In the genomic region with DNA sequence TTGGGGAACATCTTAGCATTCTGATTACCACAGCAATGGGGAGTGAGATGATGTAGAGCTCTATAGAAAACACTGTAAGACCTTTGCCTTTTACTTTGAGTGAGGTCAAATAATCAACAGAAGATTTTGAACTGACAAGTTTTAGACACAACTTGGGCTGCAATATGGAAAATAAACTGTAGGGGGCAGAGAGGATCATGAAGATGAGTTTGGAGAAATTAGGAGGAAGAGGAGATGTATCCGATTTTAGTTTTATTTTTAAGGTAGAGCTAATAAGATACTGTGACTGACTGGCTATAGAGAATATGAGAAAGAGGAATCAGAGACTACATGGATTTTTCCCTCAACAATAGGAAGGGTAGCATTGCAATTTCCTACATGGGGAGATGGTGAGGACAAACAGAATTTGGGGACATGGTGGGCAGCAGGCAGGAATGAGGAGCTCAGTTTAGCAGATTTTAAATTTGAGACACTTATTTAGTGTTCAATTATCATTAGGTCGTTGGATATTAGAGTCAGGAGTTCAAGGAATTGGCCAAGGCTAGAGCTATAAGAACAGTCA, we compare ENCODE assay signal across 9 cellular contexts.
DNase-seq lines count a peak whose midpoint lies in the region; ATAC-seq and TF ChIP-seq lines count a peak whose summit lies in the region.
"Had no signal": no experiment of that assay in that cellular context is flagged by ENCODE, and none has a peak within 500 bp of the region (broad histone marks: within the 10 kb centered on the region; RNA-seq: fewer than 3 reads in every experiment).

No MANE protein-coding gene starts in this region.

- no peaks in the 10 kb centered on the region for H3K27me3 ChIP-seq in heart right ventricle

- H3K4me1 ChIP-seq in heart right ventricle: peaks cover 0 to 13% (median 0%) of the 10 kb centered on the region in 9 donors

- H3K27ac ChIP-seq in heart right ventricle: no peak overlapping the region

- H3K4me3 Mint-ChIP-seq in type B pancreatic cell: no peak overlapping the region
- no peak overlapping the region for H3K4me3 Mint-ChIP-seq in stimulated activated memory B cell treated with anti-CD40 and anti-IgM and Interleukin-4, amounts not matched to agents 10 μg/mL and 1 μg/mL and 100 μg/mL, for 72 hours
- H3K4me3 Mint-ChIP-seq: IgD-negative memory B cell had no signal

- no peak for DNase-seq in heart right ventricle
- DNase-seq in left ventricle myocardium superior: no peak
- peak; percentile 2 for DNase-seq in NCI-H748 treated with DMSO at 0.1 percent for 48 hours (lab: John Stamatoyannopoulos, UW)
- DNase-seq in fibroblast of villous mesenchyme (ENCODE audit: low read depth): no peak
- DNase-seq in type B pancreatic cell (ENCODE audit: extremely low spot score, unreplicated experiment): no peak
- DNase-seq in NCI-H524 treated with DMSO at 0.1 percent for 48 hours (lab: John Stamatoyannopoulos, UW): no peak

- no peaks in the 10 kb centered on the region for H3K27me3 Mint-ChIP-seq in type B pancreatic cell
- no peaks in the 10 kb centered on the region for H3K27me3 Mint-ChIP-seq in stimulated activated memory B cell treated with anti-CD40 and anti-IgM and Interleukin-4, amounts not matched to agents 10 μg/mL and 1 μg/mL and 100 μg/mL, for 72 hours
- H3K27me3 Mint-ChIP-seq: IgD-negative memory B cell had no signal

- H3K4me3 ChIP-seq in heart right ventricle: no peak overlapping the region
- H3K4me3 ChIP-seq in fibroblast of villous mesenchyme (ENCODE audit: low read depth, low read length): no peak overlapping the region

- TF ChIP-seq CTCF in heart right ventricle (IDR thresholded peaks at IDR 0.05) (peak; percentile 11 to 65 (median 54)), fibroblast of villous mesenchyme (IDR thresholded peaks at IDR 0.05; ENCODE audit: insufficient read depth, low read depth, low read length) (peak; percentile 56), type B pancreatic cell (conservative IDR thresholded peaks at IDR 0.05) (peak; percentile 75)

- no peaks in the 10 kb centered on the region for H3K9me3 Mint-ChIP-seq in type B pancreatic cell
- H3K9me3 Mint-ChIP-seq in stimulated activated memory B cell treated with anti-CD40 and anti-IgM and Interleukin-4, amounts not matched to agents 10 μg/mL and 1 μg/mL and 100 μg/mL, for 72 hours: no peaks in the 10 kb centered on the region
- H3K9me3 Mint-ChIP-seq: IgD-negative memory B cell had no signal

- no peaks in the 10 kb centered on the region for H3K4me1 Mint-ChIP-seq in type B pancreatic cell (ENCODE audit: unreplicated experiment)
- H3K4me1 Mint-ChIP-seq in stimulated activated memory B cell treated with anti-CD40 and anti-IgM and Interleukin-4, amounts not matched to agents 10 μg/mL and 1 μg/mL and 100 μg/mL, for 72 hours: no peaks in the 10 kb centered on the region
- H3K4me1 Mint-ChIP-seq: IgD-negative memory B cell had no signal

- H3K27ac Mint-ChIP-seq in type B pancreatic cell: no peak overlapping the region
- H3K27ac Mint-ChIP-seq in stimulated activated memory B cell treated with anti-CD40 and anti-IgM and Interleukin-4, amounts not matched to agents 10 μg/mL and 1 μg/mL and 100 μg/mL, for 72 hours: no peak overlapping the region
- H3K27ac Mint-ChIP-seq: IgD-negative memory B cell had no signal

- H3K9me3 ChIP-seq in heart right ventricle: no peaks in the 10 kb centered on the region

- H3K36me3 ChIP-seq in heart right ventricle: no peaks in the 10 kb centered on the region

- H3K36me3 Mint-ChIP-seq in type B pancreatic cell: no peaks in the 10 kb centered on the region
- H3K36me3 Mint-ChIP-seq in stimulated activated memory B cell treated with anti-CD40 and anti-IgM and Interleukin-4, amounts not matched to agents 10 μg/mL and 1 μg/mL and 100 μg/mL, for 72 hours: no peaks in the 10 kb centered on the region
- H3K36me3 Mint-ChIP-seq: IgD-negative memory B cell had no signal

- intact Hi-C loops in heart right ventricle (cut with DNase I) (loop anchor here in 1 of 10 donors (10.0 kb wide), 2 partner anchors 442 to 562 kb away; partner anchors contain the start of gene INPP4B), left ventricle myocardium superior (cut with micrococcal nuclease) (no loop called here)

- WGBS in heart right ventricle, 2 donors: 19 to 38% methylated on average over 2 of the region's 2 CpGs

- ATAC-seq in heart right ventricle (no peak), left ventricle myocardium superior (no peak), HG02970 (IDR thresholded peaks at IDR 0.05; ENCODE audit: low FRiP score, unreplicated experiment) (no peak)
- ATAC-seq in stimulated activated memory B cell treated with anti-CD40 and anti-IgM and Interleukin-4, amounts not matched to agents 10 μg/mL and 1 μg/mL and 100 μg/mL, for 72 hours: no peak
